ENCODE assay signal across 18 cellular contexts in genomic region chr18:37343542-37343851, GRCh38.
DNase-seq lines count a peak whose midpoint lies in the region; ATAC-seq and TF ChIP-seq lines count a peak whose summit lies in the region.
"Had no signal": no experiment of that assay in that cellular context is flagged by ENCODE, and none has a peak within 500 bp of the region (broad histone marks: within the 10 kb centered on the region; RNA-seq: fewer than 3 reads in every experiment).

No MANE protein-coding gene starts in this region.

- POLR2A ChIA-PET in MCF 10A (lab: Yijun Ruan, JAX) = interaction anchor here (0.7 kb wide), 1 partner anchor 48 kb away, joined by 4 read pairs; no protein-coding TSS in a partner anchor

- H3K36me3 Mint-ChIP-seq in MCF 10A (ENCODE audit: insufficient read depth, unreplicated experiment) = no peaks in the 10 kb centered on the region
- H3K36me3 Mint-ChIP-seq: activated naive CD4-positive, alpha-beta T cell treated with anti-CD3 and anti-CD28 coated beads, Interleukin-2, amount 50 U/mL, for 24 hours; immature natural killer cell; naive thymus-derived CD4-positive, alpha-beta T cell had no signal

- TF ChIP-seq CTCF in mammary epithelial cell (conservative IDR thresholded peaks at IDR 0.05 in 1 of 2, IDR thresholded peaks at IDR 0.05 in 1 of 2; ENCODE audit: extremely low read depth in 1 of 2, insufficient read depth in 1 of 2, low read depth in 1 of 2, low read length in 2 of 2) (no peak), MCF 10A (IDR thresholded peaks at IDR 0.05; ENCODE audit: unreplicated experiment) (no peak), body of pancreas (IDR thresholded peaks at IDR 0.05) (no peak), stomach (IDR thresholded peaks at IDR 0.05) (peak in 1 of 7 experiments; percentile 1), Peyer's patch (IDR thresholded peaks at IDR 0.05) (no peak)

- in situ Hi-C loops in mammary epithelial cell (cut with MboI; ENCODE audit: low sequenced_read_pairs in 2 of 2) = no loop called here

- no peaks in the 10 kb centered on the region for H3K79me2 ChIP-seq in mammary epithelial cell (ENCODE audit: insufficient read depth, low read length)

- no peak for TF ChIP-seq EP300 in stomach (IDR thresholded peaks at IDR 0.05)

- H2AFZ ChIP-seq in mammary epithelial cell (ENCODE audit: low read depth, low read length) = no peak overlapping the region

- no peak overlapping the region for H3K9ac ChIP-seq in mammary epithelial cell (ENCODE audit: insufficient read depth, low read length)

- dilution Hi-C loops in mammary epithelial cell (cut with HindIII; ENCODE audit: low sequenced_read_pairs) = loop anchor here (5.0 kb wide), 2 partner anchors 41 to 94 kb away; no protein-coding TSS in a partner anchor

- CTCF ChIA-PET in mammary epithelial cell (lab: Charles Lee; ENCODE audit: low non-redundant PET) (interaction anchor here (0.6 kb wide), 2 partner anchors 16 to 219 kb away, joined by 4 to 8 read pairs; no protein-coding TSS in a partner anchor), MCF 10A (lab: Yijun Ruan, JAX) (interaction anchor here (0.6 to 4.1 kb wide), 30 partner anchors 9 to 1506 kb away, joined by 3 to 42 read pairs (median 4); no protein-coding TSS in a partner anchor)

- H3K27ac Mint-ChIP-seq in MCF 10A (ENCODE audit: low read depth, unreplicated experiment) = no peak overlapping the region
- H3K27ac Mint-ChIP-seq: activated naive CD4-positive, alpha-beta T cell treated with anti-CD3 and anti-CD28 coated beads, Interleukin-2, amount 50 U/mL, for 24 hours; immature natural killer cell had no signal

- peak; percentile 12 for ATAC-seq in HG03432 (IDR thresholded peaks at IDR 0.05; ENCODE audit: unreplicated experiment)
- peak; percentile 12 for ATAC-seq in body of pancreas

- H3K36me3 ChIP-seq in mammary epithelial cell (ENCODE audit: insufficient read depth, low read length) (no peaks in the 10 kb centered on the region), body of pancreas (replicated peaks in 1 of 2; ENCODE audit: insufficient read depth in 1 of 2, low read depth in 2 of 2) (no peaks in the 10 kb centered on the region), stomach (no peaks in the 10 kb centered on the region), Peyer's patch (no peaks in the 10 kb centered on the region)
- H3K36me3 ChIP-seq: brain microvascular endothelial cell, esophagus squamous epithelium, prostate gland had no signal

- 3% methylated on average over 6 of the region's 7 CpGs for WGBS in mammary epithelial cell (ENCODE audit: low coverage, missing lambda C conversion rate)
- WGBS in body of pancreas, 2 donors = 14 to 21% methylated on average over 7 of the region's 7 CpGs
- 22 to 56% (median 31%) methylated on average over 4 to 7 of the region's 7 CpGs for WGBS in stomach, 5 donors

- BruUV-seq in mammary epithelial cell (replicated peaks; lab: Mats Ljungman, UMichigan) (no TSS peak), MCF 10A (replicated peaks; lab: Mats Ljungman, UMichigan) (no TSS peak)

- no peak overlapping the region for H3K4me3 Mint-ChIP-seq in MCF 10A (ENCODE audit: unreplicated experiment)
- H3K4me3 Mint-ChIP-seq: activated naive CD4-positive, alpha-beta T cell treated with anti-CD3 and anti-CD28 coated beads, Interleukin-2, amount 50 U/mL, for 24 hours; immature natural killer cell; naive thymus-derived CD4-positive, alpha-beta T cell had no signal

- intact Hi-C loops in mammary epithelial cell (cut with micrococcal nuclease) (loop anchor here (2.0 to 10.0 kb wide), 3 partner anchors 195 to 399 kb away; no protein-coding TSS in a partner anchor), MCF 10A (cut with micrococcal nuclease) (loop anchor here (1.0 kb wide), 2 partner anchors 48 to 195 kb away; no protein-coding TSS in a partner anchor), body of pancreas (cut with DNase I) (loop anchor here (10.0 kb wide), 1 partner anchor 191 kb away; no protein-coding TSS in a partner anchor), stomach (cut with DNase I; ENCODE audit: low total_unique reads) (no loop called here)

- no peaks in the 10 kb centered on the region for H4K20me1 ChIP-seq in mammary epithelial cell (ENCODE audit: insufficient read depth, low read length)

- H3K9me3 Mint-ChIP-seq in MCF 10A (ENCODE audit: unreplicated experiment) = no peaks in the 10 kb centered on the region
- H3K9me3 Mint-ChIP-seq: activated naive CD4-positive, alpha-beta T cell treated with anti-CD3 and anti-CD28 coated beads, Interleukin-2, amount 50 U/mL, for 24 hours; immature natural killer cell had no signal

- H3K4me1 ChIP-seq in mammary epithelial cell (ENCODE audit: insufficient read depth, low read length) (peaks cover 4% of the 10 kb centered on the region), body of pancreas (no peaks in the 10 kb centered on the region), stomach (no peaks in the 10 kb centered on the region), Peyer's patch (no peaks in the 10 kb centered on the region)
- H3K4me1 ChIP-seq: prostate gland had no signal

- H3K27me3 ChIP-seq in mammary epithelial cell (ENCODE audit: insufficient read depth, low read length) (no peaks in the 10 kb centered on the region), body of pancreas (no peaks in the 10 kb centered on the region), stomach (peaks cover 0 to 30% (median 0%) of the 10 kb centered on the region in 3 donors), Peyer's patch (no peaks in the 10 kb centered on the region)
- H3K27me3 ChIP-seq: brain microvascular endothelial cell had no signal

- H3K9me3 ChIP-seq in mammary epithelial cell (replicated peaks; ENCODE audit: insufficient read depth, low read length) = no peaks in the 10 kb centered on the region
- no peaks in the 10 kb centered on the region for H3K9me3 ChIP-seq in body of pancreas
- H3K9me3 ChIP-seq in stomach = no peaks in the 10 kb centered on the region
- H3K9me3 ChIP-seq in Peyer's patch = no peaks in the 10 kb centered on the region
- H3K9me3 ChIP-seq: esophagus squamous epithelium, prostate gland had no signal

- TF ChIP-seq POLR2A in body of pancreas (IDR thresholded peaks at IDR 0.05) = no peak
- no peak for TF ChIP-seq POLR2A in stomach (IDR thresholded peaks at IDR 0.05)
- TF ChIP-seq POLR2A in Peyer's patch (IDR thresholded peaks at IDR 0.05) = no peak

- peaks cover 7% of the 10 kb centered on the region for H3K4me1 Mint-ChIP-seq in MCF 10A (ENCODE audit: insufficient read depth, unreplicated experiment)
- H3K4me1 Mint-ChIP-seq: activated naive CD4-positive, alpha-beta T cell treated with anti-CD3 and anti-CD28 coated beads, Interleukin-2, amount 50 U/mL, for 24 hours had no signal

- H3K4me2 ChIP-seq in mammary epithelial cell (ENCODE audit: insufficient read depth, low read depth, low read length) = no peak overlapping the region

- peaks cover 33% of the 10 kb centered on the region for H3K27me3 Mint-ChIP-seq in MCF 10A (ENCODE audit: insufficient read depth, unreplicated experiment)

- H3K27ac ChIP-seq in mammary epithelial cell (ENCODE audit: insufficient read depth, low read depth, low read length) (no peak overlapping the region), body of pancreas (no peak overlapping the region), stomach (no peak overlapping the region), Peyer's patch (no peak overlapping the region)
- H3K27ac ChIP-seq: brain microvascular endothelial cell, esophagus squamous epithelium, prostate gland had no signal

- DNase-seq in mammary epithelial cell (peak; percentile 5), MCF 10A (ENCODE audit: unreplicated experiment) (no peak), body of pancreas (no peak), stomach (no peak), SHP77 treated with DMSO at 0.1 percent for 48 hours (lab: John Stamatoyannopoulos, UW) (no peak), Peyer's patch (no peak), SHP77 (lab: John Stamatoyannopoulos, UW) (no peak)
- DNase-seq: esophagus squamous epithelium; GF-D8; immature natural killer cell; NCI-H510A; stimulated activated naive CD4-positive, alpha-beta T cell treated with Interleukin-2 at 50 U/mL for 16 hours had no signal

- no peak overlapping the region for H3K4me3 ChIP-seq in mammary epithelial cell (replicated peaks in 1 of 3; ENCODE audit: insufficient read depth in 1 of 3, low read depth in 2 of 3, low read length in 3 of 3)
- no peak overlapping the region for H3K4me3 ChIP-seq in body of pancreas
- H3K4me3 ChIP-seq in stomach = no peak overlapping the region
- no peak overlapping the region for H3K4me3 ChIP-seq in Peyer's patch
- H3K4me3 ChIP-seq: esophagus squamous epithelium, lung, prostate gland had no signal
